In genomic region chr10:25209618-25210017, GRCh38 we compare ENCODE assay signal across 29 cellular contexts. TPM values are rescaled to one million over a fixed set of nuclear protein-coding genes. Genes with fewer than 3 reads are reported as not detected.
"Had no signal": no experiment of that assay in that cellular context is flagged by ENCODE, and none has a peak within 500 bp of the region (broad histone marks: within the 10 kb centered on the region; RNA-seq: fewer than 3 reads in every experiment).

No MANE protein-coding gene starts in this region.

- H3K9me3 ChIP-seq: lower lobe of right lung, pancreas, prostate gland, right atrium auricular region, stomach, testis, thyroid gland, transverse colon, upper lobe of left lung, vagina had no signal

- ATAC-seq: left ventricle myocardium superior; lower lobe of right lung; naive thymus-derived CD8-positive, alpha-beta T cell; sciatic nerve; stimulated activated naive B cell treated with anti-CD40 and anti-IgM and Interleukin-4, amounts not matched to agents 10 μg/mL and 1 μg/mL and 100 μg/mL, for 72 hours; stimulated activated naive CD8-positive, alpha-beta T cell treated with anti-CD3 and anti-CD28 coated beads, Interleukin-15, Interleukin-2, amounts not matched to agents 100 U/mL and 50 U/mL, for 24 hours had no signal

- H3K4me1 ChIP-seq: lower lobe of right lung, prostate gland, right atrium auricular region, stomach, testis, thyroid gland, upper lobe of left lung, vagina had no signal

- H3K36me3 ChIP-seq: lower lobe of right lung, pancreas, prostate gland, right atrium auricular region, stomach, thyroid gland, transverse colon, upper lobe of left lung, vagina had no signal

- H3K4me3 Mint-ChIP-seq: naive thymus-derived CD8-positive, alpha-beta T cell; nephron; neural crest cell; stimulated activated naive B cell treated with anti-CD40 and anti-IgM and Interleukin-4, amounts not matched to agents 10 μg/mL and 1 μg/mL and 100 μg/mL, for 72 hours had no signal

- H3K27me3 Mint-ChIP-seq: stimulated activated naive B cell treated with anti-CD40 and anti-IgM and Interleukin-4, amounts not matched to agents 10 μg/mL and 1 μg/mL and 100 μg/mL, for 72 hours had no signal

- H3K27ac ChIP-seq: hepatocyte, lower lobe of right lung, pancreas, prostate gland, right atrium auricular region, skin epidermis, stomach, testis, thyroid gland, transverse colon, upper lobe of left lung, vagina had no signal

- H3K4me1 Mint-ChIP-seq: nephron; neural crest cell; stimulated activated naive B cell treated with anti-CD40 and anti-IgM and Interleukin-4, amounts not matched to agents 10 μg/mL and 1 μg/mL and 100 μg/mL, for 72 hours had no signal

- H3K27me3 ChIP-seq: hepatocyte, pancreas, right atrium auricular region, stomach, testis, thyroid gland, transverse colon, upper lobe of left lung, vagina had no signal

- H3K4me3 ChIP-seq: hepatocyte, lower lobe of right lung, pancreas, prostate gland, right atrium auricular region, skin epidermis, stomach, testis, thyroid gland, transverse colon, upper lobe of left lung, vagina had no signal

- H3K9me3 Mint-ChIP-seq: nephron, neural crest cell had no signal

- H3K27ac Mint-ChIP-seq: naive thymus-derived CD8-positive, alpha-beta T cell; nephron; stimulated activated naive B cell treated with anti-CD40 and anti-IgM and Interleukin-4, amounts not matched to agents 10 μg/mL and 1 μg/mL and 100 μg/mL, for 72 hours had no signal

- DNase-seq: islet precursor cell; left ventricle myocardium superior; lower lobe of right lung; mammary epithelial cell; mesenchymal stem cell; naive thymus-derived CD8-positive, alpha-beta T cell; nucleus accumbens; pancreas; posterior cingulate gyrus; stimulated activated CD4-positive, alpha-beta T cell treated with anti-CD3 and anti-CD28 coated beads, Interleukin-12 subunit alpha, Interleukin-12 subunit beta, amount 100 ng/mL, for 4 hours; stimulated activated CD4-positive, alpha-beta T cell treated with anti-CD3 and anti-CD28 coated beads, Interleukin-15, amount 100 ng/mL, for 24 hours; stimulated activated CD4-positive, alpha-beta T cell treated with anti-CD3 and anti-CD28 coated beads, Interleukin-2, amount 100 ng/mL, for 24 hours; stimulated activated CD4-positive, alpha-beta T cell treated with anti-CD3 and anti-CD28 coated beads, Interleukin-4, amount 100 ng/mL, for 1 hour; stimulated activated naive B cell treated with anti-CD40 and anti-IgM and Interleukin-4, amounts not matched to agents 10 μg/mL and 1 μg/mL and 100 μg/mL, for 72 hours; stimulated activated naive CD8-positive, alpha-beta T cell treated with anti-CD3 and anti-CD28 coated beads, Interleukin-15, Interleukin-2, amounts not matched to agents 100 U/mL and 50 U/mL, for 24 hours; stomach; testis; thyroid gland; transverse colon; upper lobe of left lung had no signal

- H3K36me3 Mint-ChIP-seq: naive thymus-derived CD8-positive, alpha-beta T cell; stimulated activated naive B cell treated with anti-CD40 and anti-IgM and Interleukin-4, amounts not matched to agents 10 μg/mL and 1 μg/mL and 100 μg/mL, for 72 hours had no signal

RNA-seq across cellular contexts. Expression of gene GPR158, which starts 34.8 kb away (rescaled TPM):
- total RNA-seq: kidney epithelial cell; left ventricle myocardium superior; mammary epithelial cell; naive thymus-derived CD8-positive, alpha-beta T cell; right atrium auricular region had no signal
